ENCODE assay signal across 10 cellular contexts in the genomic region with DNA sequence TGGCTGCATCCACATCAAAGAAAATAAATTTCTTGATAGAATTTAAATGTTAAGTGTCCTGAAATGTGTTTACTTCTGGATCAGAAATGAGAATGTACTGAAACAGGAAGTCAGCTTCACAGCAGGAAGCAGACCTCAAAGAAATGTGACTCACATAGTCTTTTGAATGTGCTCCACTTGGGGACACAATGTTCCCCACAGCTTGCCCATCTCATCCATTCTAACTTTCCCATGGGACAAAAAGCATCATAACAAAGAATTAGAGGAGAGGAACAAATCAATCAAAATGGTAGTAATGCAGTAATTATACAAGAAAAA.
A peak's percentile ranks its signal among the peaks of the same experiment; 100 is the strongest.
DNase-seq lines count a peak whose midpoint lies in the region; ATAC-seq and TF ChIP-seq lines count a peak whose summit lies in the region.
"Had no signal": no experiment of that assay in that cellular context is flagged by ENCODE, and none has a peak within 500 bp of the region (broad histone marks: within the 10 kb centered on the region; RNA-seq: fewer than 3 reads in every experiment).

No MANE protein-coding gene starts in this region.

- no peaks in the 10 kb centered on the region for H3K36me3 Mint-ChIP-seq in activated CD4-positive, alpha-beta memory T cell treated with anti-CD3 and anti-CD28 coated beads for 36 hours

- intact Hi-C loops in activated CD4-positive, alpha-beta memory T cell treated with anti-CD3 and anti-CD28 coated beads for 36 hours (cut with micrococcal nuclease) = loop anchor here (2.0 kb wide), 2 partner anchors 62 to 86 kb away; a partner anchor contains a TSS

- H3K4me1 Mint-ChIP-seq in activated CD4-positive, alpha-beta memory T cell treated with anti-CD3 and anti-CD28 coated beads for 36 hours (ENCODE audit: low read depth) = peaks cover 27% of the 10 kb centered on the region
- peaks cover 58% of the 10 kb centered on the region for H3K4me1 Mint-ChIP-seq in stimulated activated naive CD8-positive, alpha-beta T cell treated with anti-CD3 and anti-CD28 coated beads, Interleukin-15, amount 100 ng/mL, for 72 hours

- in situ Hi-C loops in GM13977 (cut with MboI; ENCODE audit: low pct_unique_long_range_greater_than_20kb, low sequenced_read_pairs, unreplicated experiment) = no loop called here

- POLR2A ChIA-PET in activated CD4-positive, alpha-beta memory T cell treated with anti-CD3 and anti-CD28 coated beads for 36 hours (lab: Charles Lee) = interaction anchor here (0.7 kb wide), 1 partner anchor 59 kb away, joined by 4 read pairs; no protein-coding TSS in a partner anchor

- H3K9me3 Mint-ChIP-seq in activated CD4-positive, alpha-beta memory T cell treated with anti-CD3 and anti-CD28 coated beads for 36 hours = no peaks in the 10 kb centered on the region
- peaks cover 0 to 7% of the 10 kb centered on the region in 2 donors for H3K9me3 Mint-ChIP-seq in stimulated activated naive CD8-positive, alpha-beta T cell treated with anti-CD3 and anti-CD28 coated beads, Interleukin-15, amount 100 ng/mL, for 72 hours

- H3K27me3 Mint-ChIP-seq in activated CD4-positive, alpha-beta memory T cell treated with anti-CD3 and anti-CD28 coated beads for 36 hours = no peaks in the 10 kb centered on the region
- no peaks in the 10 kb centered on the region for H3K27me3 Mint-ChIP-seq in stimulated activated naive CD8-positive, alpha-beta T cell treated with anti-CD3 and anti-CD28 coated beads, Interleukin-15, amount 100 ng/mL, for 72 hours

- peak overlapping the region; percentile 47 for H3K4me3 Mint-ChIP-seq in activated CD4-positive, alpha-beta memory T cell treated with anti-CD3 and anti-CD28 coated beads for 36 hours
- peak overlapping the region; percentile 82 to 83 for H3K4me3 Mint-ChIP-seq in stimulated activated naive CD8-positive, alpha-beta T cell treated with anti-CD3 and anti-CD28 coated beads, Interleukin-15, amount 100 ng/mL, for 72 hours

- ATAC-seq in stimulated activated naive CD8-positive, alpha-beta T cell treated with anti-CD3 and anti-CD28 coated beads, Interleukin-15, amount 100 ng/mL, for 72 hours = peak; percentile 86

- DNase-seq in NOMO-1 treated with DMSO at 0.1 percent for 48 hours (lab: John Stamatoyannopoulos, UW; ENCODE audit: unreplicated experiment) = peak; percentile 54
- no peak for DNase-seq in NOMO-1 treated with dmso at 0.1 percent for 144 hours (lab: John Stamatoyannopoulos, UW; ENCODE audit: unreplicated experiment)
- DNase-seq in activated CD4-positive, alpha-beta memory T cell treated with anti-CD3 and anti-CD28 coated beads for 36 hours = no peak
- peak; percentile 23 for DNase-seq in germinal center (ENCODE audit: low spot score)
- DNase-seq in stimulated activated naive CD8-positive, alpha-beta T cell treated with anti-CD3 and anti-CD28 coated beads, Interleukin-15, amount 100 ng/mL, for 72 hours = no peak
- no peak for DNase-seq in NCI-H510A treated with DMSO at 0.1 percent for 48 hours (lab: John Stamatoyannopoulos, UW)
- no peak for DNase-seq in superior temporal gyrus (ENCODE audit: extremely low spot score)
- no peak for DNase-seq in GM13977 (ENCODE audit: low spot score)
- DNase-seq: 8988T; stimulated activated naive CD4-positive, alpha-beta T cell treated with Interleukin-2 at 50 U/mL for 16 hours had no signal

- H3K27ac Mint-ChIP-seq in activated CD4-positive, alpha-beta memory T cell treated with anti-CD3 and anti-CD28 coated beads for 36 hours = peak overlapping the region; percentile 78
- peak overlapping the region; percentile 96 to 98 for H3K27ac Mint-ChIP-seq in stimulated activated naive CD8-positive, alpha-beta T cell treated with anti-CD3 and anti-CD28 coated beads, Interleukin-15, amount 100 ng/mL, for 72 hours

- CTCF ChIA-PET in activated CD4-positive, alpha-beta memory T cell treated with anti-CD3 and anti-CD28 coated beads for 36 hours (lab: Charles Lee) = interaction anchor here (2.8 kb wide), 1 partner anchor 9 kb away, joined by 11 read pairs; no protein-coding TSS in a partner anchor

- TF ChIP-seq CTCF in GM13977 (IDR thresholded peaks at IDR 0.05; ENCODE audit: extremely low read depth, insufficient read depth, missing control alignments) = no peak

Comparison
In these comparisons a context has a peak if more than half of its experiments do, and no peak if none do; other contexts are left out.
1. DNase-seq: peak in NOMO-1 treated with DMSO at 0.1 percent for 48 hours (single experiment) and germinal center (single experiment); none in NOMO-1 treated with dmso at 0.1 percent for 144 hours (single experiment), activated CD4-positive, alpha-beta memory T cell treated with anti-CD3 and anti-CD28 coated beads for 36 hours (single experiment), stimulated activated naive CD8-positive, alpha-beta T cell treated with anti-CD3 and anti-CD28 coated beads, Interleukin-15, amount 100 ng/mL, for 72 hours (0 of 2), NCI-H510A treated with DMSO at 0.1 percent for 48 hours (single experiment), superior temporal gyrus (single experiment) and GM13977 (single experiment).